In the genomic region with DNA sequence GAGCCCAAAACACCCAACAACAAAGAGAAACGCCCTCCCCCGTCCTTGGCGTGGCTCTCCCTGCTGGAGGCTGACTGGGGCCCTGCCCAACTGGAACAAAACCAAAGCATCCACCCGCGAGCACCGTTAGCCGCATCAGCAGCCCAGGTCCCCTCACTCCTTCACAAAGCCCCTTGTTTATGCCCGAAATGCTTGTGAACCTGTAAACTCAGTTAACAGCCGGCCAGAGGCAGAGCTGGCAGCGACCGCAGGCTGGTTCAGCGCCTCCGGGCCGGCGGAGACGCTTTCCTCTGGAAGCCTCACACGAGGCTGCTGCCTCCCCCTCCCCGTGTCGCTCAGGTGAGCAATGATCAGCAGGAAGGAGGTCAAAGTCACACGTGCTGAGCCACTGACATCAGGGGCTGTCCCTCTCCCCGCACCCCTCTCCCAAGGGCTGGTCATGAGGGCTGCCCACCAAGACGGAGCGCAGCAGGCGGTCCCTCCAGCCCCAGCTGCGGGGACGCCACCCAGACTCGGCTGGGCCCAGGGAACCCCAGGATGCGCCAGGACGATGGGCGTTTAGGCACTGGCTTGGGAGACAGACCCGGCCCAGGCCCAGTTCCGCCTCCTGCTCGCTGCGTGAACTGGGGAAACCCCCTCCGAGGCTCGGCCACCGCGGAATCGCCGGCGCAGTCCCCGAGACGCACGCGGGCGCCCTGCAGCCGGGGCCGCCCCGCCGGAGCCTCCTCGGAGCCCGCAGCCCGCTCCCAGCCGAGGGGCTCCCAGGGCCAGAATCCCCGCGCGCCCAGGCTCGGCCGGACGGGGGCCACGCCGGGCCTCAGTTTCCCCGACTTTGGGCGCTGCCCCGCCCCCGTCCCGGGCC, we compare ENCODE assay signal across 8 cellular contexts. TPM values are rescaled to one million over a fixed set of nuclear protein-coding genes. Genes with fewer than 3 reads are reported as not detected.
A peak's percentile ranks its signal among the peaks of the same experiment; 100 is the strongest.
DNase-seq lines count a peak whose midpoint lies in the region; ATAC-seq, FAIRE-seq and TF ChIP-seq lines count a peak whose summit lies in the region.

No MANE protein-coding gene starts in this region.

- peak overlapping the region; percentile 46 to 76 (median 74); a peak in 6 of 7 replicates for H3K9ac ChIP-seq in H1 (replicated peaks in 1 of 4; ENCODE audit: extremely low read depth in 1 of 4, low read depth in 3 of 4, low read length in 3 of 4)

- TF ChIP-seq RAD21 in H1 (IDR thresholded peaks at IDR 0.05 in 1 of 2, conservative IDR thresholded peaks at IDR 0.05 in 1 of 2; ENCODE audit: low read depth in 2 of 2, low read length in 2 of 2), result no peak

- peak overlapping the region; percentile 67; the same call in 1 of the 2 replicates for H2BK5ac ChIP-seq in H1 (ENCODE audit: low read depth, low read length)

- POLR2A ChIA-PET in H1 (lab: Charles Lee; ENCODE audit: partially characterized antibody), result interaction anchor here (0.6 to 14.6 kb wide), 10 partner anchors 12 to 257 kb away, joined by 3 to 139 read pairs (median 16); a partner anchor contains a TSS

- peak overlapping the region; percentile 29; the same call in 1 of the 2 replicates for H3K27ac ChIP-seq in H1 (ENCODE audit: low read depth, low read length)
- H3K27ac ChIP-seq in muscle layer of duodenum (ENCODE audit: low read length), result no peak overlapping the region
- H3K27ac ChIP-seq in upper lobe of right lung, result peak overlapping the region; percentile 72

- DNase-seq in SKM-1 treated with dmso at 0.1 percent for 144 hours (lab: John Stamatoyannopoulos, UW; ENCODE audit: unreplicated experiment) (peak; percentile 6), SKM-1 (lab: John Stamatoyannopoulos, UW; ENCODE audit: unreplicated experiment) (no peak), H1 (ENCODE audit: low read depth in 1 of 2, low spot score in 2 of 2) (no peak), upper lobe of right lung (no peak), dedifferentiated amniotic fluid mesenchymal stem cell (ENCODE audit: extremely low spot score) (no peak)
- DNase-seq in activated CD4-positive, CD25-positive, alpha-beta regulatory T cell treated with anti-CD3 and anti-CD28 coated beads, Interleukin-2, amount 50 U/mL, for 72 hours, result peak; percentile 69

- no peak overlapping the region for H3K14ac ChIP-seq in H1 (ENCODE audit: insufficient read length)

- H2BK120ac ChIP-seq in H1 (replicated peaks; ENCODE audit: low read depth, low read length), result no peak overlapping the region

- H3K36me3 ChIP-seq in H1 (ENCODE audit: control insufficient read depth in 2 of 4, insufficient read depth in 4 of 4, low read length in 3 of 4) (peaks cover 31 to 51% (median 44%) of the 10 kb centered on the region in 4 experiments), muscle layer of duodenum (ENCODE audit: control insufficient read depth in 1 of 2, insufficient read depth in 2 of 2, low read length in 2 of 2) (peaks cover 14 to 38% of the 10 kb centered on the region in 2 donors), upper lobe of right lung (peaks cover 42% of the 10 kb centered on the region)

- peaks cover 0 to 26% of the 10 kb centered on the region in 2 experiments; a peak in 2 of 4 replicates for H3K79me2 ChIP-seq in H1 (ENCODE audit: control insufficient read depth in 1 of 2, insufficient read depth in 2 of 2, low read length in 2 of 2)

- peak overlapping the region; percentile 73 to 84 (median 79) for H3K4me3 ChIP-seq in H1 (ENCODE audit: extremely low read depth in 1 of 4, insufficient read depth in 2 of 4, low read depth in 3 of 4, low read length in 4 of 4)
- peak overlapping the region; percentile 66 to 96 for H3K4me3 ChIP-seq in muscle layer of duodenum (ENCODE audit: low read depth in 1 of 2, low read length in 2 of 2)
- peak overlapping the region; percentile 92 for H3K4me3 ChIP-seq in upper lobe of right lung

- no peak overlapping the region for H2BK12ac ChIP-seq in H1 (ENCODE audit: low read depth, low read length)

- H2BK15ac ChIP-seq in H1 (ENCODE audit: low read length), result no peak overlapping the region

- peaks cover 4 to 14% of the 10 kb centered on the region in 2 experiments for H4K20me1 ChIP-seq in H1 (replicated peaks in 1 of 2; ENCODE audit: control insufficient read depth in 1 of 2, insufficient read depth in 2 of 2, low read length in 2 of 2)

- peaks cover 0 to 10% (median 7%) of the 10 kb centered on the region in 4 experiments; a peak in 5 of 7 replicates for H3K4me1 ChIP-seq in H1 (replicated peaks in 1 of 4; ENCODE audit: control insufficient read depth in 3 of 4, insufficient read depth in 4 of 4, low read length in 3 of 4)
- H3K4me1 ChIP-seq in muscle layer of duodenum (ENCODE audit: control insufficient read depth in 1 of 2, insufficient read depth in 2 of 2, low read length in 2 of 2), result peaks cover 0 to 17% of the 10 kb centered on the region in 2 donors
- peaks cover 18% of the 10 kb centered on the region for H3K4me1 ChIP-seq in upper lobe of right lung

- H3K27me3 ChIP-seq in H1 (replicated peaks in 1 of 4; ENCODE audit: control insufficient read depth in 3 of 4, extremely low read depth in 1 of 4, insufficient read depth in 3 of 4, low read length in 3 of 4), result no peaks in the 10 kb centered on the region
- no peaks in the 10 kb centered on the region for H3K27me3 ChIP-seq in muscle layer of duodenum (ENCODE audit: low read depth, low read length)
- H3K27me3 ChIP-seq in upper lobe of right lung, result no peaks in the 10 kb centered on the region

- peak overlapping the region; percentile 57 for H3K4ac ChIP-seq in H1 (replicated peaks; ENCODE audit: insufficient read length, low read depth, low read length)

- H3K18ac ChIP-seq in H1 (ENCODE audit: extremely low read depth, low read length), result no peak overlapping the region; the same call in 1 of the 2 replicates

- no peak overlapping the region for H2BK20ac ChIP-seq in H1 (ENCODE audit: low read length)

- no peak overlapping the region for H2AK5ac ChIP-seq in H1 (ENCODE audit: low read depth, low read length)

- intact Hi-C loops in upper lobe of right lung (cut with DNase I), result no loop called here

- TF ChIP-seq POLR2A in H1 (IDR thresholded peaks at IDR 0.05; ENCODE audit: control extremely low read depth in 1 of 2, low read depth in 2 of 2, low read length in 2 of 2), result 0 out of 3 replicates have a peak, but pooled peaks of 1 of the 2 experiments have one; percentile 24

- H3K4me2 ChIP-seq in H1 (ENCODE audit: insufficient read depth in 1 of 2, low read depth in 2 of 2, low read length in 2 of 2), result peak overlapping the region; percentile 81 to 95

- H3K56ac ChIP-seq in H1 (replicated peaks; ENCODE audit: insufficient read length, low read depth, low read length), result no peak overlapping the region

- H3K23me2 ChIP-seq in H1 (ENCODE audit: low read depth, low read length), result peaks cover 6% of the 10 kb centered on the region; the same call in 1 of the 2 replicates

- CTCF ChIA-PET in H1 (lab: Charles Lee; ENCODE audit: partially characterized antibody), result interaction anchor here (0.6 to 3.4 kb wide), 5 partner anchors 9 to 272 kb away, joined by 3 to 26 read pairs (median 3); no protein-coding TSS in a partner anchor

- peaks cover 10% of the 10 kb centered on the region; the same call in 1 of the 2 replicates for H3K79me1 ChIP-seq in H1 (ENCODE audit: low read depth, low read length)

- ATAC-seq in HG03565 (IDR thresholded peaks at IDR 0.05; ENCODE audit: unreplicated experiment) (peak; percentile 12), upper lobe of right lung (peak; percentile 12)

- FAIRE-seq in H1 (lab: Jason Lieb, UNC), result no peak

- no peak overlapping the region for H3K23ac ChIP-seq in H1 (ENCODE audit: insufficient read length)

- H3K9me3 ChIP-seq in H1 (ENCODE audit: insufficient read depth in 2 of 2, low read depth in 1 of 2, low read length in 1 of 2) (no peaks in the 10 kb centered on the region), muscle layer of duodenum (ENCODE audit: control insufficient read depth in 1 of 2, low read length in 2 of 2) (no peaks in the 10 kb centered on the region), upper lobe of right lung (no peaks in the 10 kb centered on the region)

- TF ChIP-seq CTCF in H1 (IDR thresholded peaks at IDR 0.05; ENCODE audit: control extremely low read depth in 1 of 3, insufficient read depth in 1 of 3, low read depth in 1 of 3, low read length in 3 of 3), result no peak
- no peak for TF ChIP-seq CTCF in upper lobe of right lung (IDR thresholded peaks at IDR 0.05)

- H4K91ac ChIP-seq in H1 (replicated peaks; ENCODE audit: insufficient read length, low read length), result no peak overlapping the region

- H4K8ac ChIP-seq in H1 (ENCODE audit: extremely low read depth, insufficient read depth, low read length), result peak overlapping the region; percentile 81

- TF ChIP-seq EP300 in H1 (IDR thresholded peaks at IDR 0.05; ENCODE audit: borderline replicate concordance in 1 of 2, low read depth in 2 of 2, low read length in 2 of 2), result no peak

- WGBS in H1 (ENCODE audit: extremely low coverage in 1 of 2, insufficient coverage in 1 of 2, insufficient read length in 1 of 2, insufficient replicate concordance in 2 of 2, low coverage in 1 of 2, low lambda C conversion rate in 2 of 2, missing lambda C conversion rate in 1 of 2), 2 experiments, result 15% methylated on average over 48 of the region's 67 CpGs; no CpG with 5 or more reads in 1 of the 2 experiments

- no peak overlapping the region for H2AFZ ChIP-seq in H1 (ENCODE audit: low read length)

- H4K5ac ChIP-seq in H1 (ENCODE audit: insufficient read length, low read depth, low read length), result no peak overlapping the region

RNA-seq across cellular contexts. Expression of a gene that starts 0.6 kb away (rescaled TPM):
- 15.1 and 18.1 TPM in 2 replicates for total RNA-seq in H1 (2021; fragmentation: NEBNext Ultra II Directional; extraction: Animal tissue kit (Norgen Biotek cat#: 25700))
- polyA plus RNA-seq in H1 (2011; rRNA removed), result 6.9 and 10.0 TPM in 2 replicates
- polyA plus RNA-seq in H1 (2011; cell fraction: cytosol; rRNA removed), result 8.1 TPM
- polyA plus RNA-seq in H1 (2011; cell fraction: nucleus; rRNA removed), result 36.1 TPM
- 9.7 to 16.5 TPM (median 15.3 TPM) in 4 replicates for polyA plus RNA-seq in H1 (2012, experiment 1 of 2)
- polyA plus RNA-seq in H1 (2012, experiment 2 of 2), result 9.6 TPM
- 10.1 TPM for polyA plus RNA-seq in H1 (2013, experiment 1 of 2)
- polyA plus RNA-seq in H1 (2013, experiment 2 of 2), result 9.2 TPM
- polyA minus RNA-seq in H1 (2011; rRNA and poly(A)+ RNA removed), result 4.4 and 4.5 TPM in 2 replicates
- polyA minus RNA-seq in H1 (2011; cell fraction: cytosol; rRNA and poly(A)+ RNA removed), result 4.9 TPM
- 8.9 TPM for polyA minus RNA-seq in H1 (2011; cell fraction: nucleus; rRNA and poly(A)+ RNA removed)
- 7.2 TPM for total RNA-seq in upper lobe of right lung

RNA-seq across cellular contexts. Expression of a gene that starts 11.0 kb away (rescaled TPM):
- 102 and 110 TPM in 2 replicates for total RNA-seq in H1 (2021; fragmentation: NEBNext Ultra II Directional; extraction: Animal tissue kit (Norgen Biotek cat#: 25700))
- 65.2 and 80.3 TPM in 2 replicates for polyA plus RNA-seq in H1 (2011; rRNA removed)
- polyA plus RNA-seq in H1 (2011; cell fraction: cytosol; rRNA removed), result 77.5 TPM
- 237 TPM for polyA plus RNA-seq in H1 (2011; cell fraction: nucleus; rRNA removed)
- 82.6 to 103 TPM (median 92.1 TPM) in 4 replicates for polyA plus RNA-seq in H1 (2012, experiment 1 of 2)
- 74.3 TPM for polyA plus RNA-seq in H1 (2012, experiment 2 of 2)
- polyA plus RNA-seq in H1 (2013, experiment 1 of 2), result 89.2 TPM
- polyA plus RNA-seq in H1 (2013, experiment 2 of 2), result 84.8 TPM
- polyA minus RNA-seq in H1 (2011; rRNA and poly(A)+ RNA removed), result 30.7 and 44.1 TPM in 2 replicates
- polyA minus RNA-seq in H1 (2011; cell fraction: cytosol; rRNA and poly(A)+ RNA removed), result 46.9 TPM
- 59.4 TPM for polyA minus RNA-seq in H1 (2011; cell fraction: nucleus; rRNA and poly(A)+ RNA removed)
- total RNA-seq in upper lobe of right lung, result 36.4 TPM

RNA-seq across cellular contexts. Expression of a gene that starts 11.1 kb away (rescaled TPM):
- 88.2 and 89.2 TPM in 2 replicates for total RNA-seq in H1 (2021; fragmentation: NEBNext Ultra II Directional; extraction: Animal tissue kit (Norgen Biotek cat#: 25700))
- polyA plus RNA-seq in H1 (2011; rRNA removed), result 60.0 and 78.1 TPM in 2 replicates
- 75.6 TPM for polyA plus RNA-seq in H1 (2011; cell fraction: cytosol; rRNA removed)
- 166 TPM for polyA plus RNA-seq in H1 (2011; cell fraction: nucleus; rRNA removed)
- 66.9 to 110 TPM (median 91.3 TPM) in 4 replicates for polyA plus RNA-seq in H1 (2012, experiment 1 of 2)
- polyA plus RNA-seq in H1 (2012, experiment 2 of 2), result 120 TPM
- polyA plus RNA-seq in H1 (2013, experiment 1 of 2), result 61.4 TPM
- polyA plus RNA-seq in H1 (2013, experiment 2 of 2), result 54.4 TPM
- 41.6 and 48.9 TPM in 2 replicates for polyA minus RNA-seq in H1 (2011; rRNA and poly(A)+ RNA removed)
- 27.4 TPM for polyA minus RNA-seq in H1 (2011; cell fraction: cytosol; rRNA and poly(A)+ RNA removed)
- polyA minus RNA-seq in H1 (2011; cell fraction: nucleus; rRNA and poly(A)+ RNA removed), result 40.3 TPM
- total RNA-seq in upper lobe of right lung, result 41.9 TPM

RNA-seq across cellular contexts. Expression of a gene that starts 25.9 kb away (rescaled TPM):
- total RNA-seq in H1 (2021; fragmentation: NEBNext Ultra II Directional; extraction: Animal tissue kit (Norgen Biotek cat#: 25700)), result 0.88 and 1.1 TPM in 2 replicates
- 0.13 and 0.15 TPM in 2 replicates for polyA plus RNA-seq in H1 (2011; rRNA removed)
- polyA plus RNA-seq in H1 (2011; cell fraction: cytosol; rRNA removed), result 0.26 TPM
- polyA plus RNA-seq in H1 (2011; cell fraction: nucleus; rRNA removed), result 1.7 TPM
- 0.57 to 0.92 TPM (median 0.67 TPM) in 4 replicates for polyA plus RNA-seq in H1 (2012, experiment 1 of 2)
- 0.22 TPM for polyA plus RNA-seq in H1 (2012, experiment 2 of 2)
- 0.10 TPM for polyA plus RNA-seq in H1 (2013, experiment 1 of 2)
- 0.17 TPM for polyA plus RNA-seq in H1 (2013, experiment 2 of 2)
- 0.07 TPM in 1 of 2 replicates, not detected in the other for polyA minus RNA-seq in H1 (2011; rRNA and poly(A)+ RNA removed)
- not detected for polyA minus RNA-seq in H1 (2011; cell fraction: cytosol; rRNA and poly(A)+ RNA removed)
- polyA minus RNA-seq in H1 (2011; cell fraction: nucleus; rRNA and poly(A)+ RNA removed), result 0.90 TPM
- 10.0 TPM for total RNA-seq in upper lobe of right lung

RNA-seq across cellular contexts. Expression of a gene that starts 35.9 kb away (rescaled TPM):
- total RNA-seq in H1 (2021; fragmentation: NEBNext Ultra II Directional; extraction: Animal tissue kit (Norgen Biotek cat#: 25700)), result 17.9 and 19.0 TPM in 2 replicates
- polyA plus RNA-seq in H1 (2011; rRNA removed), result 11.6 and 13.6 TPM in 2 replicates
- 19.7 TPM for polyA plus RNA-seq in H1 (2011; cell fraction: cytosol; rRNA removed)
- polyA plus RNA-seq in H1 (2011; cell fraction: nucleus; rRNA removed), result 13.9 TPM
- polyA plus RNA-seq in H1 (2012, experiment 1 of 2), result 6.2 to 15.0 TPM (median 13.2 TPM) in 4 replicates
- polyA plus RNA-seq in H1 (2012, experiment 2 of 2), result 11.1 TPM
- polyA plus RNA-seq in H1 (2013, experiment 1 of 2), result 14.6 TPM
- 15.8 TPM for polyA plus RNA-seq in H1 (2013, experiment 2 of 2)
- 0.61 and 1.1 TPM in 2 replicates for polyA minus RNA-seq in H1 (2011; rRNA and poly(A)+ RNA removed)
- polyA minus RNA-seq in H1 (2011; cell fraction: cytosol; rRNA and poly(A)+ RNA removed), result 3.7 TPM
- 10.4 TPM for polyA minus RNA-seq in H1 (2011; cell fraction: nucleus; rRNA and poly(A)+ RNA removed)
- 15.5 TPM for total RNA-seq in upper lobe of right lung

Comparison
In these comparisons a context has a peak if more than half of its experiments do, and no peak if none do; other contexts are left out.
1. DNase-seq: peak in SKM-1 treated with dmso at 0.1 percent for 144 hours (single experiment) and activated CD4-positive, CD25-positive, alpha-beta regulatory T cell treated with anti-CD3 and anti-CD28 coated beads, Interleukin-2, amount 50 U/mL, for 72 hours (single experiment); none in SKM-1 (single experiment), H1 (0 of 2), upper lobe of right lung (single experiment) and dedifferentiated amniotic fluid mesenchymal stem cell (single experiment).
2. Peak in every context shown above with its lines, with median percentiles within 50 percentile points of each other: H3K4me3 ChIP-seq.